Comparison of ENCODE assay signal across 8 cellular contexts in the genomic region with DNA sequence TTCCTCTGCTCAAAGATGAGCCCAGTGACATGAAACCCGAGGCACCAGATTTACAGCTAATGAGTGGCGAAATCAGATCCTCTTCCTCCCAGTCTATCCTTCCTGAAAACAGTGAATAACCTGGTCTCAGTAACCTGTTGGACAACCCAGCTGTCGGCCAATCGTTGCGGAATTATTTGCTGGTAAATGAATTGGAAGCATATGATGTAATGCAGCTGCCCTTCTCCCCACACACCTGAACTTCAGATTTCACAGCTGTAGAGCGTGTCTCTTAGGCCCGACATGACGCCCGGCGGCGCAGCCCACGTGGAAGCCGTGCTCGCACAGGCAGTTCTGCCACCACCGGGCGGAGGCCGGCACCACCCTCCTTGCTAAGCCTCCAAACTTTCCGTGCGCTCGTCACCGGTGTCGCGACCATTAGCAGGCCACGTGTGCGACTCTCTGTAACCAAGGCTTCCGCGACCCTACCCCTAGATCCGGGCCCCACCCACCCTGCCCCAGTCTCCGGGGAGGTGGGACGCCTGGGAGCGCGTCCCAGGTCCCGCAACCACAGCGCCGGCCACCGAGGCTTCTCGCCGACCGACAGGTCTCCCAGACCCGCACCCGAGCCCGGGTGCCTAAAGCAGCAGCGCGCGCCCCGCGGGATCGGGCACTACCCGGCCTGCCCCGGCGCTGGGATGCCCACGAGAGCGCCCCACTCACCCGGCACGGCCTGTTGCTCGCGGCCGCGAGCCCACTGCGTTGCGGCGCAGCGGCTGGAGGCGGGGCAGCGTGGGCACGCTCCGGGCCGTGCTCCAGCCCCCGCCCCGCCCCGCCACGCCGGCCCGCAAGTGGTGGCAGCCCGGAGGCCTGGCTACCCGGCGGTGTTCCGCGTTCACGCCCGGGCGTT. TPM values are rescaled to one million over a fixed set of nuclear protein-coding genes. Genes with fewer than 3 reads are reported as not detected.
DNase-seq lines count a peak whose midpoint lies in the region; ATAC-seq, FAIRE-seq and TF ChIP-seq lines count a peak whose summit lies in the region.

A gene (minus strand): TSS at position 753 of the 889 bp plus-strand sequence. CDS start 4,838 bp downstream, outside the sequence.

- TF ChIP-seq CTCF in gastrocnemius medialis (IDR thresholded peaks at IDR 0.05 in 4 of 5, conservative IDR thresholded peaks at IDR 0.05 in 1 of 5) (peak in 2 of 5 experiments; percentile 23 to 33), D721Med (IDR thresholded peaks at IDR 0.05; ENCODE audit: insufficient read depth, missing control alignments) (no peak)

- no peaks in the 10 kb centered on the region for H3K36me3 ChIP-seq in iPS DF 6.9 (ENCODE audit: control insufficient read depth, insufficient read depth, low read length)
- no peaks in the 10 kb centered on the region for H3K36me3 ChIP-seq in gastrocnemius medialis

- intact Hi-C loops in gastrocnemius medialis (cut with DNase I; ENCODE audit: low total_unique reads) = loop anchor here (2.0 to 5.0 kb wide), 2 partner anchors 50 to 149 kb away; a partner anchor contains a TSS

- H3K27me3 ChIP-seq in iPS DF 6.9 (ENCODE audit: control insufficient read depth, insufficient read depth, low read length) (no peaks in the 10 kb centered on the region), gastrocnemius medialis (no peaks in the 10 kb centered on the region)

- H3K9me3 ChIP-seq in iPS DF 6.9 (ENCODE audit: control insufficient read depth, insufficient read depth, low read length) = no peaks in the 10 kb centered on the region
- no peaks in the 10 kb centered on the region for H3K9me3 ChIP-seq in gastrocnemius medialis

- H3K4me1 ChIP-seq in iPS DF 6.9 (ENCODE audit: control insufficient read depth, insufficient read depth, low read length) (no peaks in the 10 kb centered on the region), gastrocnemius medialis (peaks cover 21 to 28% of the 10 kb centered on the region in 2 donors)

- in situ Hi-C loops in gastrocnemius medialis (cut with MboI; ENCODE audit: low sequenced_read_pairs in 4 of 4) = no loop called here

- FAIRE-seq in GM12891 (lab: Jason Lieb, UNC) (peak; percentile 94), D721Med (lab: Jason Lieb, UNC) (no peak)

- ATAC-seq in HG02623 (IDR thresholded peaks at IDR 0.05; ENCODE audit: unreplicated experiment) (peak; percentile 87), gastrocnemius medialis (peak; percentile 89 to 90)

- DNase-seq in GM12891 (ENCODE audit: insufficient read length, low spot score) (peak; percentile 74), NCI-H1105 (lab: John Stamatoyannopoulos, UW) (peak; percentile 62), T-helper 9 cell (peak; percentile 64), astrocyte of the hippocampus (ENCODE audit: low read depth, low spot score) (peak; percentile 83), iPS DF 6.9 (ENCODE audit: low read depth, low spot score) (no peak), gastrocnemius medialis (peak; percentile 68 to 76), D721Med (ENCODE audit: insufficient read length, low spot score) (no peak)

- WGBS in iPS DF 6.9 (ENCODE audit: insufficient coverage, insufficient read length) = no CpG with 5 or more reads among the region's 82 CpGs

- TF ChIP-seq POLR2A in GM12891 (IDR thresholded peaks at IDR 0.05; ENCODE audit: low read depth, low read length) (peak; percentile 40), gastrocnemius medialis (IDR thresholded peaks at IDR 0.05) (peak; percentile 89 to 94)

- peak within 1 kb of the TSS; percentile 61; the same call in 1 of the 2 replicates for H3K4me3 ChIP-seq in iPS DF 6.9 (ENCODE audit: low read length)
- H3K4me3 ChIP-seq in gastrocnemius medialis = peak within 1 kb of the TSS; percentile 66 to 93 (median 82)

- H3K27ac ChIP-seq in iPS DF 6.9 (ENCODE audit: low read length) = no peak within 1 kb of the TSS
- H3K27ac ChIP-seq in gastrocnemius medialis = peak within 1 kb of the TSS; percentile 91 to 99 (median 96)

TF ChIP-seq in GM12891, 5 proteins besides CTCF, POLR2A, EP300 and RAD21:
- TF ChIP-seq SPI1 (IDR thresholded peaks at IDR 0.05; ENCODE audit: low read depth, low read length) (no peak), TAF1 (IDR thresholded peaks at IDR 0.05; ENCODE audit: low read depth, low read length) (peak; percentile 53), PAX5 (IDR thresholded peaks at IDR 0.05; ENCODE audit: insufficient read depth, low read length, severe bottlenecking) (no peak), POU2F2 (IDR thresholded peaks at IDR 0.05; ENCODE audit: low read depth, low read length) (peak; percentile 14; the same call in 1 of the 2 replicates), POLR2AphosphoS5 (IDR thresholded peaks at IDR 0.05; ENCODE audit: low read depth, low read length) (peak; percentile 42; the same call in 1 of the 2 replicates)

RNA-seq across cellular contexts. Expression of the gene that starts here (rescaled TPM):
- polyA plus RNA-seq in GM12891 (2012; ENCODE audit: low read depth, missing spikeins) = 17.9 TPM
- 10 to 100 TPM; 27.4 to 57.3 (median 49.6) TPM for total RNA-seq in gastrocnemius medialis

Comparison
In these comparisons a context has a peak if more than half of its experiments do, and no peak if none do; other contexts are left out.
1. DNase-seq: peak in GM12891 (single experiment), NCI-H1105 (single experiment), T-helper 9 cell (single experiment), astrocyte of the hippocampus (single experiment) and gastrocnemius medialis (2 of 2); none in iPS DF 6.9 (single experiment) and D721Med (single experiment).